11 cellular contexts compared by ENCODE assay signal in genomic region chr7:155807805-155808550, GRCh38. TPM values are rescaled to one million over a fixed set of nuclear protein-coding genes. Genes with fewer than 3 reads are reported as not detected.
DNase-seq lines count a peak whose midpoint lies in the region; ATAC-seq and TF ChIP-seq lines count a peak whose summit lies in the region.
"Had no signal": no experiment of that assay in that cellular context is flagged by ENCODE, and none has a peak within 500 bp of the region (broad histone marks: within the 10 kb centered on the region; RNA-seq: fewer than 3 reads in every experiment).

No MANE protein-coding gene starts in this region.

- CTCF ChIA-PET in activated naive CD4-positive, alpha-beta T cell treated with anti-CD3 and anti-CD28 coated beads, Interleukin-2, amount 10 ng/mL, durations not matched to agents 7 days and 5 days (lab: Charles Lee): no interaction called here
- CTCF ChIA-PET in mammary epithelial cell (lab: Charles Lee; ENCODE audit: low non-redundant PET): no interaction called here

- H4K20me1 ChIP-seq in mammary epithelial cell (ENCODE audit: insufficient read depth, low read length): no peaks in the 10 kb centered on the region

- peaks cover 31% of the 10 kb centered on the region for H3K4me1 ChIP-seq in mammary epithelial cell (ENCODE audit: insufficient read depth, low read length)
- peaks cover 77% of the 10 kb centered on the region for H3K4me1 ChIP-seq in lower lobe of right lung
- H3K4me1 ChIP-seq in tibial nerve: peaks cover 0 to 86% (median 36%) of the 10 kb centered on the region in 4 donors

- peaks cover 98% of the 10 kb centered on the region for H3K27me3 Mint-ChIP-seq in activated naive CD4-positive, alpha-beta T cell treated with anti-CD3 and anti-CD28 coated beads, Interleukin-2, amount 10 ng/mL, durations not matched to agents 7 days and 5 days

- H3K9me3 ChIP-seq in mammary epithelial cell (replicated peaks; ENCODE audit: insufficient read depth, low read length) (no peaks in the 10 kb centered on the region), lower lobe of right lung (no peaks in the 10 kb centered on the region), tibial nerve (no peaks in the 10 kb centered on the region)
- H3K9me3 ChIP-seq: ascending aorta had no signal

- peak overlapping the region; percentile 76 for H3K4me2 ChIP-seq in mammary epithelial cell (ENCODE audit: insufficient read depth, low read depth, low read length)

- H3K27ac ChIP-seq in mammary epithelial cell (ENCODE audit: insufficient read depth, low read depth, low read length) (no peak overlapping the region), lower lobe of right lung (peak overlapping the region; percentile 86), tibial nerve (peak overlapping the region; percentile 48 to 78 (median 69))
- H3K27ac ChIP-seq: ascending aorta had no signal

- no peak for TF ChIP-seq EP300 in tibial nerve (IDR thresholded peaks at IDR 0.05)

- H3K27me3 ChIP-seq in mammary epithelial cell (ENCODE audit: insufficient read depth, low read length) (peaks cover 44% of the 10 kb centered on the region), lower lobe of right lung (ENCODE audit: low read depth) (peaks cover 98% of the 10 kb centered on the region), tibial nerve (peaks cover 0 to 90% of the 10 kb centered on the region in 2 donors)

- TF ChIP-seq CTCF in mammary epithelial cell (conservative IDR thresholded peaks at IDR 0.05 in 1 of 2, IDR thresholded peaks at IDR 0.05 in 1 of 2; ENCODE audit: extremely low read depth in 1 of 2, insufficient read depth in 1 of 2, low read depth in 1 of 2, low read length in 2 of 2) (no peak), lower lobe of right lung (IDR thresholded peaks at IDR 0.05) (no peak), tibial nerve (IDR thresholded peaks at IDR 0.05) (no peak)

- H3K79me2 ChIP-seq in mammary epithelial cell (ENCODE audit: insufficient read depth, low read length): no peaks in the 10 kb centered on the region

- dilution Hi-C loops in mammary epithelial cell (cut with HindIII; ENCODE audit: low sequenced_read_pairs): no loop called here

- H3K36me3 ChIP-seq in mammary epithelial cell (ENCODE audit: insufficient read depth, low read length) (no peaks in the 10 kb centered on the region), lower lobe of right lung (no peaks in the 10 kb centered on the region), tibial nerve (no peaks in the 10 kb centered on the region)
- H3K36me3 ChIP-seq: ascending aorta had no signal

- ATAC-seq in lower lobe of right lung (no peak), GM18502 (IDR thresholded peaks at IDR 0.05; ENCODE audit: poor library complexity, unreplicated experiment) (no peak), GM21529 (IDR thresholded peaks at IDR 0.05; ENCODE audit: unreplicated experiment) (no peak), GM21526 (IDR thresholded peaks at IDR 0.05; ENCODE audit: low FRiP score, unreplicated experiment) (no peak)
- ATAC-seq: naive thymus-derived CD8-positive, alpha-beta T cell had no signal

- H3K9ac ChIP-seq in mammary epithelial cell (ENCODE audit: insufficient read depth, low read length): no peak overlapping the region

- peaks cover 37% of the 10 kb centered on the region for H3K4me1 Mint-ChIP-seq in activated naive CD4-positive, alpha-beta T cell treated with anti-CD3 and anti-CD28 coated beads, Interleukin-2, amount 10 ng/mL, durations not matched to agents 7 days and 5 days

- 84% methylated on average over 14 of the region's 33 CpGs for WGBS in mammary epithelial cell (ENCODE audit: low coverage, missing lambda C conversion rate)
- 6 to 9% methylated on average over 19 to 31 of the region's 33 CpGs for WGBS in tibial nerve, 2 donors

- no peak for DNase-seq in activated naive CD4-positive, alpha-beta T cell treated with anti-CD3 and anti-CD28 coated beads, Interleukin-2, amount 10 ng/mL, durations not matched to agents 7 days and 5 days
- no peak for DNase-seq in activated naive CD4-positive, alpha-beta T cell treated with Interleukin-2 at 50 U/mL for 16 hours
- DNase-seq in mammary epithelial cell: no peak
- no peak for DNase-seq in lower lobe of right lung
- DNase-seq in tibial nerve (ENCODE audit: low spot score in 2 of 2): no peak

- in situ Hi-C loops in mammary epithelial cell (cut with MboI; ENCODE audit: low sequenced_read_pairs in 2 of 2): loop anchor here (10.0 to 25.0 kb wide), 4 partner anchors 654 to 1007 kb away; partner anchors contain the start of gene RNF32 (in 1 of the 2)

- TF ChIP-seq POLR2A in tibial nerve (IDR thresholded peaks at IDR 0.05): no peak

- peaks cover 2% of the 10 kb centered on the region for H3K36me3 Mint-ChIP-seq in activated naive CD4-positive, alpha-beta T cell treated with anti-CD3 and anti-CD28 coated beads, Interleukin-2, amount 10 ng/mL, durations not matched to agents 7 days and 5 days
- H3K36me3 Mint-ChIP-seq: naive thymus-derived CD8-positive, alpha-beta T cell had no signal

- H2AFZ ChIP-seq in mammary epithelial cell (ENCODE audit: low read depth, low read length): no peak overlapping the region

- no peaks in the 10 kb centered on the region for H3K9me3 Mint-ChIP-seq in activated naive CD4-positive, alpha-beta T cell treated with anti-CD3 and anti-CD28 coated beads, Interleukin-2, amount 10 ng/mL, durations not matched to agents 7 days and 5 days
- H3K9me3 Mint-ChIP-seq: naive thymus-derived CD8-positive, alpha-beta T cell; T-helper 1 cell treated with Interleukin-12 subunit alpha and Interleukin-12 subunit beta and Interleukin-4 antibody, amounts not matched to agents 30 μg/mL and 1 μg/mL, for 36 hours had no signal

- intact Hi-C loops in mammary epithelial cell (cut with micrococcal nuclease): loop anchor here (10.0 kb wide), 1 partner anchor 1137 kb away; the partner anchor contains the start of gene NOM1
- intact Hi-C loops in lower lobe of right lung (cut with DNase I): no loop called here

- H3K4me3 ChIP-seq in mammary epithelial cell (replicated peaks in 1 of 3; ENCODE audit: insufficient read depth in 1 of 3, low read depth in 2 of 3, low read length in 3 of 3) (no peak overlapping the region), lower lobe of right lung (peak overlapping the region; percentile 54), tibial nerve (peak overlapping the region; percentile 15 to 46 (median 37))

- BruUV-seq in mammary epithelial cell (replicated peaks; lab: Mats Ljungman, UMichigan): no TSS peak

- H3K4me3 Mint-ChIP-seq in activated naive CD4-positive, alpha-beta T cell treated with anti-CD3 and anti-CD28 coated beads, Interleukin-2, amount 10 ng/mL, durations not matched to agents 7 days and 5 days: peak overlapping the region; percentile 15
- H3K4me3 Mint-ChIP-seq: T-helper 1 cell treated with Interleukin-12 subunit alpha and Interleukin-12 subunit beta and Interleukin-4 antibody, amounts not matched to agents 30 μg/mL and 1 μg/mL, for 36 hours had no signal

- H3K27ac Mint-ChIP-seq in activated naive CD4-positive, alpha-beta T cell treated with anti-CD3 and anti-CD28 coated beads, Interleukin-2, amount 10 ng/mL, durations not matched to agents 7 days and 5 days: peak overlapping the region; percentile 73

RNA-seq across cellular contexts. Expression of gene SHH, which starts 4.3 kb away (rescaled TPM):
- not detected for total RNA-seq in mammary epithelial cell
- not detected for polyA plus RNA-seq in mammary epithelial cell
- not detected for polyA minus RNA-seq in mammary epithelial cell
- 7.3 TPM for total RNA-seq in lower lobe of right lung
- 10 to 100 TPM in 2 of 4 donors, 1 to 10 TPM in 2; 7.7 to 16.2 (median 11.3) TPM for total RNA-seq in tibial nerve
- total RNA-seq: naive thymus-derived CD8-positive, alpha-beta T cell had no signal

Comparison
In these comparisons a context has a peak if more than half of its experiments do, and no peak if none do; other contexts are left out.
1. H3K4me3 ChIP-seq: peak in lower lobe of right lung (single experiment) and tibial nerve (4 of 4); none in mammary epithelial cell (0 of 3).